In genomic region chr2:172464340-172465129, GRCh38 we compare ENCODE assay signal across 13 cellular contexts. TPM values are rescaled to one million over a fixed set of nuclear protein-coding genes. Genes with fewer than 3 reads are reported as not detected.
DNase-seq lines count a peak whose midpoint lies in the region; ATAC-seq and TF ChIP-seq lines count a peak whose summit lies in the region.
"Had no signal": no experiment of that assay in that cellular context is flagged by ENCODE, and none has a peak within 500 bp of the region (broad histone marks: within the 10 kb centered on the region; RNA-seq: fewer than 3 reads in every experiment).

No MANE protein-coding gene starts in this region.

- H3K36me3 Mint-ChIP-seq in activated naive CD4-positive, alpha-beta T cell treated with anti-CD3 and anti-CD28 coated beads, Interleukin-2, amount 10 ng/mL, durations not matched to agents 7 days and 5 days, result peaks cover 43% of the 10 kb centered on the region
- H3K36me3 Mint-ChIP-seq in activated T-helper 17 cell treated with anti-CD3 and anti-CD28 coated beads, Interleukin-2, amount 50 U/mL, for 72 hours (ENCODE audit: low read depth), result peaks cover 26% of the 10 kb centered on the region

- no peak for DNase-seq in activated naive CD4-positive, alpha-beta T cell treated with anti-CD3 and anti-CD28 coated beads, Interleukin-2, amount 10 ng/mL, durations not matched to agents 7 days and 5 days
- DNase-seq in activated naive CD4-positive, alpha-beta T cell (lab: John Stamatoyannopoulos, UW), result no peak
- DNase-seq in lower lobe of right lung (no peak), upper lobe of left lung (no peak), anterior cingulate cortex (lab: John Stamatoyannopoulos, UW) (no peak), NCI-H510A (lab: John Stamatoyannopoulos, UW) (no peak), middle frontal gyrus (ENCODE audit: extremely low spot score, low spot score) (no peak)
- DNase-seq: activated gamma-delta T cell treated with Interleukin-2 at 50 U/mL for 16 hours, cortex of kidney, left lung, NCI-H2029 treated with DMSO at 0.1 percent for 48 hours had no signal

- no peak for TF ChIP-seq POLR2A in upper lobe of left lung (IDR thresholded peaks at IDR 0.05)

- no peaks in the 10 kb centered on the region for H3K9me3 Mint-ChIP-seq in activated naive CD4-positive, alpha-beta T cell treated with anti-CD3 and anti-CD28 coated beads, Interleukin-2, amount 10 ng/mL, durations not matched to agents 7 days and 5 days
- H3K9me3 Mint-ChIP-seq in activated T-helper 17 cell treated with anti-CD3 and anti-CD28 coated beads, Interleukin-2, amount 50 U/mL, for 72 hours, result no peaks in the 10 kb centered on the region

- H3K27me3 ChIP-seq in lower lobe of right lung (ENCODE audit: low read depth), result peaks cover 4% of the 10 kb centered on the region
- no peaks in the 10 kb centered on the region for H3K27me3 ChIP-seq in upper lobe of left lung
- H3K27me3 ChIP-seq: left lung had no signal

- CTCF ChIA-PET in activated naive CD4-positive, alpha-beta T cell treated with anti-CD3 and anti-CD28 coated beads, Interleukin-2, amount 10 ng/mL, durations not matched to agents 7 days and 5 days (lab: Charles Lee), result interaction anchor here (1.0 to 8.2 kb wide), 12 partner anchors 18 to 761 kb away, joined by 3 to 128 read pairs (median 5); partner anchors contain the start of gene ITGA6

- no peaks in the 10 kb centered on the region for H3K9me3 ChIP-seq in lower lobe of right lung
- no peaks in the 10 kb centered on the region for H3K9me3 ChIP-seq in upper lobe of left lung
- H3K9me3 ChIP-seq: left lung had no signal

- peak overlapping the region; percentile 96 for H3K27ac Mint-ChIP-seq in activated naive CD4-positive, alpha-beta T cell treated with anti-CD3 and anti-CD28 coated beads, Interleukin-2, amount 10 ng/mL, durations not matched to agents 7 days and 5 days
- H3K27ac Mint-ChIP-seq in activated T-helper 17 cell treated with anti-CD3 and anti-CD28 coated beads, Interleukin-2, amount 50 U/mL, for 72 hours, result peak overlapping the region; percentile 70

- 67 to 68% methylated on average over 4 of the region's 4 CpGs for WGBS in upper lobe of left lung, 2 donors

- peak overlapping the region; percentile 79 for H3K4me3 Mint-ChIP-seq in activated naive CD4-positive, alpha-beta T cell treated with anti-CD3 and anti-CD28 coated beads, Interleukin-2, amount 10 ng/mL, durations not matched to agents 7 days and 5 days
- H3K4me3 Mint-ChIP-seq in activated T-helper 17 cell treated with anti-CD3 and anti-CD28 coated beads, Interleukin-2, amount 50 U/mL, for 72 hours, result peak overlapping the region; percentile 58

- H3K36me3 ChIP-seq in lower lobe of right lung (no peaks in the 10 kb centered on the region), upper lobe of left lung (peaks cover 0 to 19% (median 1%) of the 10 kb centered on the region in 4 donors)

- H3K4me1 ChIP-seq in lower lobe of right lung (peaks cover 59% of the 10 kb centered on the region), upper lobe of left lung (peaks cover 44 to 52% (median 48%) of the 10 kb centered on the region in 4 donors)
- H3K4me1 ChIP-seq: parathyroid adenoma had no signal

- peaks cover 71% of the 10 kb centered on the region for H3K4me1 Mint-ChIP-seq in activated naive CD4-positive, alpha-beta T cell treated with anti-CD3 and anti-CD28 coated beads, Interleukin-2, amount 10 ng/mL, durations not matched to agents 7 days and 5 days
- H3K4me1 Mint-ChIP-seq in activated T-helper 17 cell treated with anti-CD3 and anti-CD28 coated beads, Interleukin-2, amount 50 U/mL, for 72 hours, result peaks cover 49% of the 10 kb centered on the region

- H3K4me3 ChIP-seq in lower lobe of right lung, result no peak overlapping the region
- no peak overlapping the region for H3K4me3 ChIP-seq in upper lobe of left lung
- H3K4me3 ChIP-seq: left lung had no signal

- intact Hi-C loops in lower lobe of right lung (cut with DNase I), result loop anchor here (10.0 kb wide), 1 partner anchor 290 kb away; no protein-coding TSS in a partner anchor

- peak overlapping the region; percentile 59 for H3K27ac ChIP-seq in lower lobe of right lung
- peak overlapping the region in 3 of 4 donors; percentile 37 to 59 (median 52) for H3K27ac ChIP-seq in upper lobe of left lung
- H3K27ac ChIP-seq: parathyroid adenoma had no signal

- no peak for TF ChIP-seq EP300 in upper lobe of left lung (IDR thresholded peaks at IDR 0.05)

- ATAC-seq in activated T-helper 17 cell treated with anti-CD3 and anti-CD28 coated beads, Interleukin-2, amount 50 U/mL, for 72 hours (replicated peaks), result no peak
- ATAC-seq in lower lobe of right lung (no peak), upper lobe of left lung (ENCODE audit: low FRiP score in 2 of 2) (no peak)

- TF ChIP-seq CTCF in lower lobe of right lung (IDR thresholded peaks at IDR 0.05) (no peak), upper lobe of left lung (IDR thresholded peaks at IDR 0.05) (no peak)

- no peaks in the 10 kb centered on the region for H3K27me3 Mint-ChIP-seq in activated naive CD4-positive, alpha-beta T cell treated with anti-CD3 and anti-CD28 coated beads, Interleukin-2, amount 10 ng/mL, durations not matched to agents 7 days and 5 days
- H3K27me3 Mint-ChIP-seq in activated T-helper 17 cell treated with anti-CD3 and anti-CD28 coated beads, Interleukin-2, amount 50 U/mL, for 72 hours, result no peaks in the 10 kb centered on the region

RNA-seq across cellular contexts. Expression of gene ITGA6, which starts 37.1 kb away (rescaled TPM):
- 1 to 10 TPM; 2.2 to 4.9 TPM for total RNA-seq in activated T-helper 17 cell treated with anti-CD3 and anti-CD28 coated beads, Interleukin-2, amount 50 U/mL, for 72 hours
- total RNA-seq in lower lobe of right lung (70.4 TPM), upper lobe of left lung (10 to 100 TPM; 38.1 to 99.7 (median 57.9) TPM)

Comparison
In these comparisons a context has a peak if more than half of its experiments do, and no peak if none do; other contexts are left out.
1. RNA of gene ITGA6, which starts 37.1 kb away (total RNA-seq): 70.4 TPM in lower lobe of right lung (single experiment) and 38.1 to 99.7 TPM in upper lobe of left lung; 2.2 to 4.9 TPM in activated T-helper 17 cell treated with anti-CD3 and anti-CD28 coated beads, Interleukin-2, amount 50 U/mL, for 72 hours; every median in the first group is over 4 times any median in the second.